32 cellular contexts compared by ENCODE assay signal in genomic region chr17:7374353-7374752, GRCh38. TPM values are rescaled to one million over a fixed set of nuclear protein-coding genes. Genes with fewer than 3 reads are reported as not detected.
"Had no signal": no experiment of that assay in that cellular context is flagged by ENCODE, and none has a peak within 500 bp of the region (broad histone marks: within the 10 kb centered on the region; RNA-seq: fewer than 3 reads in every experiment).

No MANE protein-coding gene starts in this region.

- DNase-seq: activated CD4-positive, alpha-beta memory T cell treated with anti-CD3 and anti-CD28 coated beads, Interleukin-2, amount 10 ng/mL, durations not matched to agents 7 days and 5 days; activated CD4-positive, alpha-beta T cell treated with anti-CD3 and anti-CD28 coated beads for 1 hour; activated CD4-positive, alpha-beta T cell treated with anti-CD3 and anti-CD28 coated beads for 48 hours; activated CD4-positive, CD25-positive, alpha-beta regulatory T cell; activated gamma-delta T cell; activated naive CD4-positive, alpha-beta T cell treated with Interleukin-2 at 50 U/mL for 16 hours; activated naive CD8-positive, alpha-beta T cell treated with anti-CD3 and anti-CD28 coated beads, Interleukin-2, amount 10 ng/mL, durations not matched to agents 7 days and 5 days; activated T-cell treated with anti-CD3 and anti-CD28 coated beads, Interleukin-2, amount 50 U/mL, for 1 hour; amygdala; body of pancreas; caudate nucleus; cerebellar nuclear complex; MG63; NCI-H1048; NCI-H1105 treated with DMSO at 0.1 percent for 48 hours; NCI-H1436; NCI-H1694 treated with DMSO at 0.1 percent for 48 hours; NCI-H2029; NCI-H345; NCI-H524 treated with DMSO at 0.1 percent for 48 hours; OCI-M1; Right ventricle myocardium superior; T1000; WERI-Rb-1 had no signal

- H3K27me3 ChIP-seq: ascending aorta, body of pancreas, breast epithelium, MG63 had no signal

- H3K9me3 ChIP-seq: ascending aorta, body of pancreas, breast epithelium, MG63 had no signal

- H3K4me3 Mint-ChIP-seq: activated CD4-positive, alpha-beta memory T cell treated with anti-CD3 and anti-CD28 coated beads, Interleukin-2, amount 10 ng/mL, durations not matched to agents 7 days and 5 days; activated naive CD4-positive, alpha-beta T cell treated with anti-CD3 and anti-CD28 coated beads, Interleukin-2, amount 50 U/mL, for 24 hours; activated naive CD8-positive, alpha-beta T cell treated with anti-CD3 and anti-CD28 coated beads, Interleukin-2, amount 10 ng/mL, durations not matched to agents 7 days and 5 days had no signal

- H3K27ac Mint-ChIP-seq: activated CD4-positive, alpha-beta memory T cell treated with anti-CD3 and anti-CD28 coated beads, Interleukin-2, amount 10 ng/mL, durations not matched to agents 7 days and 5 days; activated naive CD4-positive, alpha-beta T cell treated with anti-CD3 and anti-CD28 coated beads, Interleukin-2, amount 50 U/mL, for 24 hours; activated naive CD8-positive, alpha-beta T cell treated with anti-CD3 and anti-CD28 coated beads, Interleukin-2, amount 10 ng/mL, durations not matched to agents 7 days and 5 days; activated T-helper 2 cell treated with anti-CD3 and anti-CD28 coated beads, Interferon-gamma antibody, Interleukin-2, Interleukin-4, amounts not matched to agents 10 μg/mL and 5 μg/mL and 100 μg/mL, durations not matched to agents 14 hours and 24 hours and 36 hours had no signal

- H3K9me3 Mint-ChIP-seq: activated naive CD4-positive, alpha-beta T cell treated with anti-CD3 and anti-CD28 coated beads, Interleukin-2, amount 50 U/mL, for 24 hours had no signal

- H3K4me3 ChIP-seq: ascending aorta, body of pancreas, breast epithelium, MG63 had no signal

- H3K36me3 ChIP-seq: ascending aorta, breast epithelium, MG63, WERI-Rb-1 had no signal

- H3K4me1 Mint-ChIP-seq: activated CD4-positive, alpha-beta memory T cell treated with anti-CD3 and anti-CD28 coated beads, Interleukin-2, amount 10 ng/mL, durations not matched to agents 7 days and 5 days; activated naive CD4-positive, alpha-beta T cell treated with anti-CD3 and anti-CD28 coated beads, Interleukin-2, amount 50 U/mL, for 24 hours; activated naive CD8-positive, alpha-beta T cell treated with anti-CD3 and anti-CD28 coated beads, Interleukin-2, amount 10 ng/mL, durations not matched to agents 7 days and 5 days had no signal

- H3K27ac ChIP-seq: ascending aorta, body of pancreas, breast epithelium, WERI-Rb-1 had no signal

- ATAC-seq: body of pancreas had no signal

- H3K4me1 ChIP-seq: ascending aorta, body of pancreas, breast epithelium had no signal

RNA-seq across cellular contexts. Expression of gene TMEM95, which starts 19.4 kb away (rescaled TPM):
- total RNA-seq: activated CD4-positive, alpha-beta memory T cell treated with anti-CD3 and anti-CD28 coated beads, Interleukin-2, amount 10 ng/mL, durations not matched to agents 7 days and 5 days; activated CD8-positive, alpha-beta memory T cell treated with anti-CD3 and anti-CD28 coated beads for 36 hours; activated naive CD8-positive, alpha-beta T cell treated with anti-CD3 and anti-CD28 coated beads, Interleukin-2, amount 10 ng/mL, durations not matched to agents 7 days and 5 days; activated T-helper 2 cell treated with anti-CD3 and anti-CD28 coated beads, Interferon-gamma antibody, Interleukin-2, Interleukin-4, amounts not matched to agents 10 μg/mL and 5 μg/mL and 100 μg/mL, durations not matched to agents 14 hours and 24 hours and 36 hours; ascending aorta; body of pancreas; breast epithelium; NCI-H460; Right ventricle myocardium superior; T-helper 2 cell treated with Interferon-gamma antibody and Interleukin-4, amounts not matched to agents 100 ng/mL and 5 ng/mL, for 36 hours had no signal
- polyA plus RNA-seq: adipose tissue had no signal
